Comparison of ENCODE assay signal across 2 cellular contexts in the genomic region with DNA sequence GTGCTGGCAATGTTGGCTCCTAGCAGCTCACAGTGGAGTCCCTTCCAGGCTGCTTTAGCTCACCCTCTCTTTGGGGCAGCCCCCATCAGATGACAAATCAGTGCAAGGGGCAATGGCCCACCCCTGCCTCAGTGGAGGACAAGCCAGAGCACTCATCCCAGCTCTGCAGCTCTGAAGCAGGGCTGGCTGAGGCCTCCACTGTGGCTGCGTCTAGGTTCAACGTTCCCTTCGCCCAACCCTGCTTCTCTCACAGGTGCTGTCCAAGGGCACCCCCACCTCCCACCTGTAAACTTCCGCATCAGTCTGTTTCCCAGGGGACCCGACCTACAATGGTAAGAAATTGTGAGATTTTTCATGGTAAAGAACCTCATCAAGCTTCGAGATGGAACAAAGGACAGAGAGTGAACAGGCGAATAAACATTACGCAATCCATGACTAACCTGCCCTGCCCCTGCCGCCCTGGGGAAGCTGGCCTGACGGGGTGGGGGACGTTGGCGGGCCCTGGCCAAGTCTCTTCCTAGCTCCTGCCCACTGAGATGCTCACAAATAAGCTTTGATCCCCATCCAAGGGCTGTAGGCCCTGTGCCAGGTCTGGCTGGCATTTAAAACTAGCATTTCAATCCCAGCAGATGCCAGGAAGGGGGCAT.
TF ChIP-seq lines count a peak whose summit lies in the region.

No MANE protein-coding gene starts in this region.

TF ChIP-seq in SK-N-SH treated with all-trans-retinoic acid at 6 μM for 48 hours, 23 proteins besides CTCF, POLR2A, EP300 and RAD21 (continued from another document):
- TF ChIP-seq RARB (CRISPR knock-in tag; IDR thresholded peaks at IDR 0.05): no peak
TF ChIP-seq in SK-N-SH treated with all-trans-retinoic acid at 6 μM for 48 hours: peak in this region for 1.

TF ChIP-seq in SK-N-SH, 30 proteins besides CTCF, POLR2A, EP300 and RAD21 (continued from another document):
- TF ChIP-seq, protein P1, sequence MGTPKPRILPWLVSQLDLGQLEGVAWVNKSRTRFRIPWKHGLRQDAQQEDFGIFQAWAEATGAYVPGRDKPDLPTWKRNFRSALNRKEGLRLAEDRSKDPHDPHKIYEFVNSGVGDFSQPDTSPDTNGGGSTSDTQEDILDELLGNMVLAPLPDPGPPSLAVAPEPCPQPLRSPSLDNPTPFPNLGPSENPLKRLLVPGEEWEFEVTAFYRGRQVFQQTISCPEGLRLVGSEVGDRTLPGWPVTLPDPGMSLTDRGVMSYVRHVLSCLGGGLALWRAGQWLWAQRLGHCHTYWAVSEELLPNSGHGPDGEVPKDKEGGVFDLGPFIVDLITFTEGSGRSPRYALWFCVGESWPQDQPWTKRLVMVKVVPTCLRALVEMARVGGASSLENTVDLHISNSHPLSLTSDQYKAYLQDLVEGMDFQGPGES (IDR thresholded peaks at IDR 0.05; ENCODE audit: low read depth, low read length): no peak
- TF ChIP-seq MXI1 (IDR thresholded peaks at IDR 0.05; ENCODE audit: low read depth, low read length) (no peak), FOXJ3 (CRISPR knock-in tag; IDR thresholded peaks at IDR 0.05) (no peak), SMC3 (IDR thresholded peaks at IDR 0.05; ENCODE audit: low read depth, low read length) (no peak)
